ENCODE assay signal across 8 cellular contexts in genomic region chr4:185203380-185204237, GRCh38. TPM values are rescaled to one million over a fixed set of nuclear protein-coding genes. Genes with fewer than 3 reads are reported as not detected.
DNase-seq lines count a peak whose midpoint lies in the region; ATAC-seq and TF ChIP-seq lines count a peak whose summit lies in the region.

Gene CFAP97 (minus strand): TSS chr4:185204000. CDS start chr4:185191196, 12,804 bp downstream.

- peak; percentile 54 for DNase-seq in CMK (ENCODE audit: low read depth)
- DNase-seq in activated T-cell treated with anti-CD3 and anti-CD28 coated beads for 24 hours (ENCODE audit: low read depth): peak; percentile 74
- peak; percentile 84 for DNase-seq in epithelial cell of esophagus (ENCODE audit: low read depth)
- peak; percentile 89 to 94 (median 90) for DNase-seq in mucosa of descending colon
- DNase-seq in stimulated activated CD8-positive, alpha-beta memory T cell treated with anti-CD3 and anti-CD28 coated beads, Interleukin-2, amount 100 ng/mL, for 48 hours (ENCODE audit: low read depth in 2 of 2): peak; percentile 65 to 70

- intact Hi-C loops in mucosa of descending colon (cut with DNase I, micrococcal nuclease): loop anchor here in 1 of 2 donors (5.0 kb wide), 1 partner anchor 194 kb away; the partner anchor contains the start of genes ANKRD37 and LRP2BP

- no peaks in the 10 kb centered on the region for H3K9me2 ChIP-seq in OCI-LY1 (ENCODE audit: low read depth, low read length)

- H3K36me3 ChIP-seq in OCI-LY1 (ENCODE audit: insufficient read depth, low read length) (no peaks in the 10 kb centered on the region), mucosa of descending colon (ENCODE audit: low read depth) (no peaks in the 10 kb centered on the region)

- no peaks in the 10 kb centered on the region for H3F3A ChIP-seq in OCI-LY1 (ENCODE audit: insufficient read depth, low read length)

- no peak within 1 kb of the TSS for H2AFZ ChIP-seq in OCI-LY1 (ENCODE audit: low read length)

- H3K27ac ChIP-seq in OCI-LY1 (ENCODE audit: low read depth, low read length, poor library complexity, severe bottlenecking): peak within 1 kb of the TSS; percentile 83

- H4K20me1 ChIP-seq in OCI-LY1 (ENCODE audit: insufficient read depth, low read length): no peaks in the 10 kb centered on the region

- H3K9me3 ChIP-seq in OCI-LY1 (ENCODE audit: low read length) (no peaks in the 10 kb centered on the region), mucosa of descending colon (no peaks in the 10 kb centered on the region)

- peak within 1 kb of the TSS; percentile 86 for H3K4me2 ChIP-seq in OCI-LY1 (ENCODE audit: low read length)

- H3K27me3 ChIP-seq in OCI-LY1 (ENCODE audit: insufficient read depth, low read length): no peaks in the 10 kb centered on the region

- peaks cover 21% of the 10 kb centered on the region for H3K79me2 ChIP-seq in OCI-LY1 (ENCODE audit: insufficient read depth, low read length)

- H3K9ac ChIP-seq in OCI-LY1 (ENCODE audit: low read length): peak within 1 kb of the TSS; percentile 83

- peak within 1 kb of the TSS; percentile 74 for H3K4me3 ChIP-seq in OCI-LY1 (ENCODE audit: low read depth, low read length, poor library complexity, severe bottlenecking)
- peak within 1 kb of the TSS; percentile 61 for H3K4me3 ChIP-seq in epithelial cell of esophagus (ENCODE audit: low read length)
- H3K4me3 ChIP-seq in mucosa of descending colon: peak within 1 kb of the TSS; percentile 61

- no peak for TF ChIP-seq CTCF in OCI-LY1 (IDR thresholded peaks at IDR 0.05; ENCODE audit: low read length)
- no peak for TF ChIP-seq CTCF in epithelial cell of esophagus (IDR thresholded peaks at IDR 0.05; ENCODE audit: insufficient read depth, low read depth, low read length, missing control alignments)
- TF ChIP-seq CTCF in mucosa of descending colon (IDR thresholded peaks at IDR 0.05): no peak

- ATAC-seq in GM19397 (IDR thresholded peaks at IDR 0.05; ENCODE audit: unreplicated experiment) (peak; percentile 88), HG03558 (IDR thresholded peaks at IDR 0.05; ENCODE audit: extremely low read depth, unreplicated experiment) (peak; percentile 58), mucosa of descending colon (peak; percentile 94)

- H3K4me1 ChIP-seq in OCI-LY1 (ENCODE audit: insufficient read depth, low read length, severe bottlenecking) (peaks cover 44% of the 10 kb centered on the region), mucosa of descending colon (ENCODE audit: low read depth) (peaks cover 10% of the 10 kb centered on the region)

RNA-seq across cellular contexts. Expression of gene CFAP97, which starts in this region (rescaled TPM):
- total RNA-seq in mucosa of descending colon: 10 to 100 TPM; 12.4 to 44.3 (median 16.6) TPM

Comparison
In these comparisons a context has a peak if more than half of its experiments do, and no peak if none do; other contexts are left out.
1. Peak in every context shown above with its lines: DNase-seq, ATAC-seq, H3K4me3 ChIP-seq and H3K27ac ChIP-seq.